14 cellular contexts compared by ENCODE assay signal in the genomic region with DNA sequence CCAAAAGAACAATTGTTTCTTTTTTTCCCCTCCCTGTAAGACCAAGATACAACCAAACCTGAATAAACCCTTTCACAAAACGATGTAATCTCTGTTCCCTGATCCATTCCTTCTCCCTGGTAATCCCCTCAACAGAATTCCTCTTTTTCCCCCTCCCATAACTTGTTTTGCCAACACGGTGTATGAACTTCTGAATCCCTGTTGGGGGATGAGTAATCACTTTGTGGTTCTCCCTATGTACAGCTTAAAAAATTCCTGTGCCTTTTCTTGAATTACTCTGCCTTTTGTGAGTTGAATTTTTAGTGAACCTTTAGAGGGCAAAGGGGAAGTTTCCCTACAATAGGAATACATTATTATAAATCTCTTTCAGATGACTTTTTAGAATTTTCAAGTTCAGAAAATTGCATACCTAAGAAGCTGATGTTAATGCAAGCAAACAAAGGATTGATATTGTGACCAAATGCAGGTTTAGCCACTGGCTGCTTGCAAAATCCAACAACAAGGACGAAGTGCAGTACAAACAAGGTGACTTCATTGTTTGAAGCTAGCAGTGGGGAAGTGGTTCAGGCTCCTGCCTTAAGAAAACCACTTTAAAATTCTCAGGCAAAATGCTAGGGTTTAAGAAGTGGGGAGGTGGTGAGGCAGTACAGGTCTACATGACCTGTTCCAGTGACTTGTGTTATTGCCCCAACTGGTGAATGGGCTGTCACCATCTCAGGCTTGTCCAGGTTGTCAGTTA. TPM values are rescaled to one million over a fixed set of nuclear protein-coding genes. Genes with fewer than 3 reads are reported as not detected.
DNase-seq lines count a peak whose midpoint lies in the region; ATAC-seq and TF ChIP-seq lines count a peak whose summit lies in the region.
"Had no signal": no experiment of that assay in that cellular context is flagged by ENCODE, and none has a peak within 500 bp of the region (broad histone marks: within the 10 kb centered on the region; RNA-seq: fewer than 3 reads in every experiment).

No MANE protein-coding gene starts in this region.

- TF ChIP-seq CTCF in fibroblast of the aortic adventitia (IDR thresholded peaks at IDR 0.05; ENCODE audit: insufficient read depth, low read length) (no peak), retinal pigment epithelial cell (conservative IDR thresholded peaks at IDR 0.05; ENCODE audit: low read depth, low read length) (no peak)

- H3K4me3 ChIP-seq in fibroblast of the aortic adventitia (ENCODE audit: low read depth, low read length) (no peak overlapping the region), retinal pigment epithelial cell (ENCODE audit: low read length) (no peak overlapping the region)
- H3K4me3 ChIP-seq: skin epidermis had no signal

- DNase-seq in H4 (ENCODE audit: low spot score) (peak; percentile 14), fibroblast of the aortic adventitia (ENCODE audit: low read depth) (peak; percentile 51), retinal pigment epithelial cell (ENCODE audit: low read depth) (peak; percentile 80), globus pallidus (ENCODE audit: low spot score) (no peak), GOT3 (lab: John Stamatoyannopoulos, UW) (no peak), activated gamma-delta T cell treated with Interleukin-2 at 50 U/mL for 16 hours (no peak)
- DNase-seq: activated CD4-positive, alpha-beta T cell treated with anti-CD3 and anti-CD28 coated beads, Interleukin-2, amount 50 U/mL, for 1 hour; activated effector memory CD4-positive, alpha-beta T cell treated with anti-CD3 and anti-CD28 coated beads, Interleukin-2, amount 50 U/mL, for 16 hours; CD4-positive, alpha-beta T cell; natural killer cell; NCI-H2171 had no signal

- ATAC-seq in SK-N-SH treated with all-trans-retinoic acid at 6 μM for 48 hours (peak; percentile 64), HG02763 (IDR thresholded peaks at IDR 0.05; ENCODE audit: unreplicated experiment) (no peak)
- ATAC-seq: natural killer cell had no signal

TF ChIP-seq in SK-N-SH treated with all-trans-retinoic acid at 6 μM for 48 hours, 23 proteins besides CTCF, POLR2A, EP300 and RAD21:
- TF ChIP-seq RARB (CRISPR knock-in tag; IDR thresholded peaks at IDR 0.05) (no peak), GLIS3 (CRISPR knock-in tag; IDR thresholded peaks at IDR 0.05) (no peak), ISL1 (CRISPR knock-in tag; IDR thresholded peaks at IDR 0.05) (peak; percentile 24; the same call in 1 of the 2 replicates)

RNA-seq across cellular contexts. Expression of a gene that starts 15.0 kb away (rescaled TPM):
- total RNA-seq in H4 (2014; rRNA removed; shearing (Covaris generic)), result 5.4 and 6.0 TPM in 2 replicates
- 2.0 and 15.7 TPM in 2 replicates for total RNA-seq in fibroblast of the aortic adventitia (ENCODE audit: low replicate concordance)

RNA-seq across cellular contexts. Expression of a gene that starts 16.3 kb away (rescaled TPM):
- total RNA-seq in H4 (2014; rRNA removed; shearing (Covaris generic)), result 22.9 and 23.0 TPM in 2 replicates
- 11.2 and 18.7 TPM in 2 replicates for total RNA-seq in fibroblast of the aortic adventitia (ENCODE audit: low replicate concordance)

Comparison
In these comparisons a context has a peak if more than half of its experiments do, and no peak if none do; other contexts are left out.
1. DNase-seq: peak in H4 (single experiment), fibroblast of the aortic adventitia (single experiment) and retinal pigment epithelial cell (single experiment); none in globus pallidus (single experiment), GOT3 (single experiment) and activated gamma-delta T cell treated with Interleukin-2 at 50 U/mL for 16 hours (single experiment).